ENCODE assay signal across 24 cellular contexts in genomic region chr22:20951932-20952380, GRCh38. TPM values are rescaled to one million over a fixed set of nuclear protein-coding genes. Genes with fewer than 3 reads are reported as not detected.
DNase-seq lines count a peak whose midpoint lies in the region; ATAC-seq and TF ChIP-seq lines count a peak whose summit lies in the region.
"Had no signal": no experiment of that assay in that cellular context is flagged by ENCODE, and none has a peak within 500 bp of the region (broad histone marks: within the 10 kb centered on the region; RNA-seq: fewer than 3 reads in every experiment).

No MANE protein-coding gene starts in this region.

- TF ChIP-seq CTCF in HEK293 (tag by site-specific recombination; IDR thresholded peaks at IDR 0.05): no peak
- TF ChIP-seq CTCF in colonic mucosa (IDR thresholded peaks at IDR 0.05): peak; percentile 28
- peak; percentile 1 for TF ChIP-seq CTCF in liver (IDR thresholded peaks at IDR 0.05; ENCODE audit: low read depth, low read length, missing input control)

- no peaks in the 10 kb centered on the region for H3K27me3 ChIP-seq in colonic mucosa
- no peaks in the 10 kb centered on the region for H3K27me3 ChIP-seq in liver (ENCODE audit: control insufficient read depth in 4 of 4, insufficient read depth in 4 of 4, low read length in 3 of 4)
- H3K27me3 ChIP-seq: vagina had no signal

- peaks cover 14% of the 10 kb centered on the region for H3K4me1 Mint-ChIP-seq in activated CD8-positive, alpha-beta memory T cell treated with anti-CD3 and anti-CD28 coated beads, Interleukin-2, amount 10 ng/mL, durations not matched to agents 7 days and 5 days
- H3K4me1 Mint-ChIP-seq in activated naive CD8-positive, alpha-beta T cell treated with anti-CD3 and anti-CD28 coated beads for 36 hours: peaks cover 20% of the 10 kb centered on the region
- H3K4me1 Mint-ChIP-seq in activated CD4-positive, alpha-beta T cell treated with anti-CD3 and anti-CD28 coated beads, Interleukin-2, amount 10 ng/mL, durations not matched to agents 7 days and 5 days: peaks cover 26% of the 10 kb centered on the region

- H3K36me3 ChIP-seq in HEK293 (ENCODE audit: control insufficient read depth in 2 of 2, insufficient read depth in 1 of 2, low read length in 2 of 2) (peaks cover 5 to 64% of the 10 kb centered on the region in 2 experiments; a peak in 2 of 3 replicates), colonic mucosa (no peaks in the 10 kb centered on the region), liver (ENCODE audit: control insufficient read depth in 4 of 4, insufficient read depth in 3 of 4, low read depth in 1 of 4, low read length in 3 of 4) (peaks cover 0 to 13% (median 6%) of the 10 kb centered on the region in 4 donors)

- H3K4me1 ChIP-seq in HEK293 (ENCODE audit: control insufficient read depth, insufficient read depth, low read length) (no peaks in the 10 kb centered on the region), colonic mucosa (peaks cover 23% of the 10 kb centered on the region), liver (ENCODE audit: control insufficient read depth in 4 of 4, insufficient read depth in 4 of 4, low read length in 3 of 4) (peaks cover 23 to 76% (median 58%) of the 10 kb centered on the region in 4 donors)

- DNase-seq in colonic mucosa: peak; percentile 55
- DNase-seq in renal cortical epithelial cell (ENCODE audit: low read depth): peak; percentile 38
- DNase-seq in activated CD8-positive, alpha-beta memory T cell treated with anti-CD3 and anti-CD28 coated beads, Interleukin-2, amount 10 ng/mL, durations not matched to agents 7 days and 5 days: no peak
- DNase-seq in activated naive CD8-positive, alpha-beta T cell treated with anti-CD3 and anti-CD28 coated beads for 36 hours: no peak
- DNase-seq in activated CD4-positive, alpha-beta T cell treated with anti-CD3 and anti-CD28 coated beads, Interleukin-2, amount 10 ng/mL, durations not matched to agents 7 days and 5 days: no peak
- DNase-seq: activated CD8-positive, alpha-beta memory T cell treated with anti-CD3 and anti-CD28 coated beads for 24 hours; activated naive CD4-positive, alpha-beta T cell treated with anti-CD3 and anti-CD28 coated beads, Interleukin-2, amount 10 ng/mL, durations not matched to agents 7 days and 5 days; activated T-cell treated with anti-CD3 and anti-CD28 coated beads, Interleukin-2, amount 50 U/mL, for 72 hours; CD4-positive, CD25-positive, alpha-beta regulatory T cell; central memory CD4-positive, alpha-beta T cell; effector CD4-positive, alpha-beta T cell; GDM1; islet precursor cell; mammary epithelial cell; naive thymus-derived CD4-positive, alpha-beta T cell; NCI-H526 treated with DMSO at 0.1 percent for 48 hours; Right ventricle myocardium superior had no signal

- no peak overlapping the region for H3K4me3 Mint-ChIP-seq in activated CD8-positive, alpha-beta memory T cell treated with anti-CD3 and anti-CD28 coated beads, Interleukin-2, amount 10 ng/mL, durations not matched to agents 7 days and 5 days
- H3K4me3 Mint-ChIP-seq in activated naive CD8-positive, alpha-beta T cell treated with anti-CD3 and anti-CD28 coated beads for 36 hours: no peak overlapping the region
- H3K4me3 Mint-ChIP-seq in activated CD4-positive, alpha-beta T cell treated with anti-CD3 and anti-CD28 coated beads, Interleukin-2, amount 10 ng/mL, durations not matched to agents 7 days and 5 days: no peak overlapping the region
- H3K4me3 Mint-ChIP-seq: activated naive CD4-positive, alpha-beta T cell treated with anti-CD3 and anti-CD28 coated beads, Interleukin-2, amount 10 ng/mL, durations not matched to agents 7 days and 5 days; activated T-cell treated with anti-CD3 and anti-CD28 coated beads, Interleukin-2, amount 50 U/mL, for 72 hours; naive thymus-derived CD4-positive, alpha-beta T cell had no signal

- H3K27ac ChIP-seq in HEK293 (ENCODE audit: extremely low read depth, low read depth, low read length) (0 out of 2 replicates have a peak overlapping the region, but pooled peaks have one; percentile 7), colonic mucosa (peak overlapping the region; percentile 78), liver (ENCODE audit: low read depth in 1 of 2, low read length in 2 of 2) (peak overlapping the region; percentile 67)
- H3K27ac ChIP-seq: KMS-11 had no signal

- no peak for ATAC-seq in activated CD8-positive, alpha-beta memory T cell treated with anti-CD3 and anti-CD28 coated beads, Interleukin-2, amount 10 ng/mL, durations not matched to agents 7 days and 5 days
- no peak for ATAC-seq in GM19467 (IDR thresholded peaks at IDR 0.05; ENCODE audit: unreplicated experiment)
- ATAC-seq: activated T-cell treated with anti-CD3 and anti-CD28 coated beads, Interleukin-2, amount 50 U/mL, for 72 hours; esophagus mucosa; HCT116; naive thymus-derived CD4-positive, alpha-beta T cell had no signal

- POLR2A ChIA-PET in HEK293 (lab: Yijun Ruan, JAX): interaction anchor here (1.3 kb wide), 1 partner anchor 30 kb away, joined by 4 read pairs; the partner anchor contains the start of gene LZTR1
- POLR2A ChIA-PET in activated CD4-positive, alpha-beta T cell treated with anti-CD3 and anti-CD28 coated beads, Interleukin-2, amount 10 ng/mL, durations not matched to agents 7 days and 5 days (lab: Charles Lee): no interaction called here

- peaks cover 31% of the 10 kb centered on the region for H3K36me3 Mint-ChIP-seq in activated CD8-positive, alpha-beta memory T cell treated with anti-CD3 and anti-CD28 coated beads, Interleukin-2, amount 10 ng/mL, durations not matched to agents 7 days and 5 days
- peaks cover 28% of the 10 kb centered on the region for H3K36me3 Mint-ChIP-seq in activated naive CD8-positive, alpha-beta T cell treated with anti-CD3 and anti-CD28 coated beads for 36 hours
- H3K36me3 Mint-ChIP-seq in activated CD4-positive, alpha-beta T cell treated with anti-CD3 and anti-CD28 coated beads, Interleukin-2, amount 10 ng/mL, durations not matched to agents 7 days and 5 days (ENCODE audit: low read depth): peaks cover 39% of the 10 kb centered on the region

- H3K9me3 Mint-ChIP-seq in activated CD8-positive, alpha-beta memory T cell treated with anti-CD3 and anti-CD28 coated beads, Interleukin-2, amount 10 ng/mL, durations not matched to agents 7 days and 5 days (ENCODE audit: low read depth): no peaks in the 10 kb centered on the region
- no peaks in the 10 kb centered on the region for H3K9me3 Mint-ChIP-seq in activated naive CD8-positive, alpha-beta T cell treated with anti-CD3 and anti-CD28 coated beads for 36 hours
- H3K9me3 Mint-ChIP-seq in activated CD4-positive, alpha-beta T cell treated with anti-CD3 and anti-CD28 coated beads, Interleukin-2, amount 10 ng/mL, durations not matched to agents 7 days and 5 days: no peaks in the 10 kb centered on the region
- H3K9me3 Mint-ChIP-seq: activated naive CD4-positive, alpha-beta T cell treated with anti-CD3 and anti-CD28 coated beads, Interleukin-2, amount 10 ng/mL, durations not matched to agents 7 days and 5 days; activated T-cell treated with anti-CD3 and anti-CD28 coated beads, Interleukin-2, amount 50 U/mL, for 72 hours; CD4-positive, CD25-positive, alpha-beta regulatory T cell had no signal

- no peak overlapping the region for H3K27ac Mint-ChIP-seq in activated CD8-positive, alpha-beta memory T cell treated with anti-CD3 and anti-CD28 coated beads, Interleukin-2, amount 10 ng/mL, durations not matched to agents 7 days and 5 days
- no peak overlapping the region for H3K27ac Mint-ChIP-seq in activated naive CD8-positive, alpha-beta T cell treated with anti-CD3 and anti-CD28 coated beads for 36 hours
- no peak overlapping the region for H3K27ac Mint-ChIP-seq in activated CD4-positive, alpha-beta T cell treated with anti-CD3 and anti-CD28 coated beads, Interleukin-2, amount 10 ng/mL, durations not matched to agents 7 days and 5 days
- H3K27ac Mint-ChIP-seq: activated naive CD4-positive, alpha-beta T cell treated with anti-CD3 and anti-CD28 coated beads, Interleukin-2, amount 10 ng/mL, durations not matched to agents 7 days and 5 days; activated T-cell treated with anti-CD3 and anti-CD28 coated beads, Interleukin-2, amount 50 U/mL, for 72 hours; CD4-positive, CD25-positive, alpha-beta regulatory T cell; naive thymus-derived CD4-positive, alpha-beta T cell had no signal

- peak overlapping the region in 1 of 2 donors; percentile 73 for H3K9ac ChIP-seq in colonic mucosa (ENCODE audit: low read depth in 2 of 2, low read length in 2 of 2)
- no peak overlapping the region for H3K9ac ChIP-seq in liver (ENCODE audit: low read depth in 1 of 2, low read length in 2 of 2)
- H3K9ac ChIP-seq: KMS-11 had no signal

- H3K27me3 Mint-ChIP-seq in activated CD8-positive, alpha-beta memory T cell treated with anti-CD3 and anti-CD28 coated beads, Interleukin-2, amount 10 ng/mL, durations not matched to agents 7 days and 5 days: peaks cover 7% of the 10 kb centered on the region
- H3K27me3 Mint-ChIP-seq in activated naive CD8-positive, alpha-beta T cell treated with anti-CD3 and anti-CD28 coated beads for 36 hours: peaks cover 7% of the 10 kb centered on the region
- H3K27me3 Mint-ChIP-seq in activated CD4-positive, alpha-beta T cell treated with anti-CD3 and anti-CD28 coated beads, Interleukin-2, amount 10 ng/mL, durations not matched to agents 7 days and 5 days: peaks cover 9% of the 10 kb centered on the region

- CTCF ChIA-PET in HEK293 (lab: Yijun Ruan, JAX): interaction anchor here (1.5 to 2.3 kb wide), 2 partner anchors 10 to 66 kb away, joined by 5 to 9 read pairs; no protein-coding TSS in a partner anchor
- CTCF ChIA-PET in activated CD8-positive, alpha-beta memory T cell treated with anti-CD3 and anti-CD28 coated beads, Interleukin-2, amount 10 ng/mL, durations not matched to agents 7 days and 5 days (lab: Charles Lee): interaction anchor here (1.3 to 1.6 kb wide), 2 partner anchors 10 to 30 kb away, joined by 3 to 4 read pairs; partner anchors contain the start of gene LZTR1
- CTCF ChIA-PET in activated CD4-positive, alpha-beta T cell treated with anti-CD3 and anti-CD28 coated beads, Interleukin-2, amount 10 ng/mL, durations not matched to agents 7 days and 5 days (lab: Charles Lee): interaction anchor here (1.0 kb wide), 1 partner anchor 18 kb away, joined by 3 read pairs; no protein-coding TSS in a partner anchor

- TF ChIP-seq RAD21 in liver (IDR thresholded peaks at IDR 0.05): no peak

- WGBS in liver: 65% methylated on average over 8 of the region's 8 CpGs

- H3K9me3 ChIP-seq in HEK293 (ENCODE audit: control insufficient read depth, insufficient read depth, low read depth, low read length) (no peaks in the 10 kb centered on the region), colonic mucosa (no peaks in the 10 kb centered on the region), liver (ENCODE audit: control insufficient read depth in 4 of 4, low read length in 3 of 4) (no peaks in the 10 kb centered on the region)
- H3K9me3 ChIP-seq: vagina had no signal

- intact Hi-C loops in colonic mucosa (cut with DNase I): loop anchor here (5.0 kb wide), 1 partner anchor 35 kb away; the partner anchor contains the start of gene CRKL

- H3K4me3 ChIP-seq in HEK293 (ENCODE audit: low read depth, low read length) (no peak overlapping the region), colonic mucosa (no peak overlapping the region), liver (ENCODE audit: low read depth in 1 of 3, low read length in 3 of 3) (no peak overlapping the region)
- H3K4me3 ChIP-seq: vagina had no signal

RNA-seq across cellular contexts. Expression of gene AIFM3, which starts 15.1 kb away (rescaled TPM):
- total RNA-seq in colonic mucosa (100 to 1,000 TPM in 1 of 2 donors, 10 to 100 TPM in 1; 76.9 to 156 TPM), liver (under 1 TPM; 0.51 to 0.75 TPM), renal cortical epithelial cell (0.17 and 0.99 TPM in 2 replicates)
- 1 to 10 TPM in 1 of 2 donors, under 1 TPM in 1; 0.38 to 1.1 TPM for polyA plus RNA-seq in liver
- total RNA-seq in activated CD8-positive, alpha-beta memory T cell treated with anti-CD3 and anti-CD28 coated beads, Interleukin-2, amount 10 ng/mL, durations not matched to agents 7 days and 5 days: under 1 TPM; 0.66 to 0.67 TPM
- total RNA-seq in activated naive CD8-positive, alpha-beta T cell treated with anti-CD3 and anti-CD28 coated beads for 36 hours: under 1 TPM in 1 of 2 experiments, not detected in 1; 0.14 TPM
- total RNA-seq in activated CD4-positive, alpha-beta T cell treated with anti-CD3 and anti-CD28 coated beads, Interleukin-2, amount 10 ng/mL, durations not matched to agents 7 days and 5 days: under 1 TPM in 1 of 2 experiments, not detected in 1; 0.25 TPM
- total RNA-seq: vagina had no signal
- polyA plus RNA-seq: CD4-positive, CD25-positive, alpha-beta regulatory T cell had no signal

RNA-seq across cellular contexts. Expression of gene LZTR1, which starts 30.1 kb away (rescaled TPM):
- total RNA-seq in colonic mucosa (10 to 100 TPM; 31.6 to 61.7 TPM), liver (10 to 100 TPM; 11.1 to 32.5 TPM), renal cortical epithelial cell (28.7 and 63.5 TPM in 2 replicates)
- polyA plus RNA-seq in liver: 10 to 100 TPM in 1 of 2 donors, 1 to 10 TPM in 1; 7.9 to 15.3 TPM
- total RNA-seq in activated CD8-positive, alpha-beta memory T cell treated with anti-CD3 and anti-CD28 coated beads, Interleukin-2, amount 10 ng/mL, durations not matched to agents 7 days and 5 days: 10 to 100 TPM; 69.3 to 78.0 TPM
- total RNA-seq in activated naive CD8-positive, alpha-beta T cell treated with anti-CD3 and anti-CD28 coated beads for 36 hours: 10 to 100 TPM; 32.4 to 39.2 TPM
- total RNA-seq in activated CD4-positive, alpha-beta T cell treated with anti-CD3 and anti-CD28 coated beads, Interleukin-2, amount 10 ng/mL, durations not matched to agents 7 days and 5 days: 10 to 100 TPM; 62.0 to 66.4 TPM

RNA-seq across cellular contexts. Expression of gene CRKL, which starts 34.7 kb away (rescaled TPM):
- total RNA-seq in colonic mucosa (10 to 100 TPM; 63.6 to 82.5 TPM), liver (10 to 100 TPM; 30.0 to 45.5 TPM), renal cortical epithelial cell (48.1 and 66.8 TPM in 2 replicates)
- polyA plus RNA-seq in liver: 10 to 100 TPM; 12.0 to 15.2 TPM
- 10 to 100 TPM; 89.5 to 90.8 TPM for total RNA-seq in activated CD8-positive, alpha-beta memory T cell treated with anti-CD3 and anti-CD28 coated beads, Interleukin-2, amount 10 ng/mL, durations not matched to agents 7 days and 5 days
- total RNA-seq in activated naive CD8-positive, alpha-beta T cell treated with anti-CD3 and anti-CD28 coated beads for 36 hours: 10 to 100 TPM; 82.1 to 82.2 TPM
- 10 to 100 TPM; 82.2 to 87.2 TPM for total RNA-seq in activated CD4-positive, alpha-beta T cell treated with anti-CD3 and anti-CD28 coated beads, Interleukin-2, amount 10 ng/mL, durations not matched to agents 7 days and 5 days

RNA-seq across cellular contexts. Expression of gene THAP7, which starts 50.0 kb away (rescaled TPM):
- total RNA-seq in colonic mucosa (10 to 100 TPM; 12.9 to 23.3 TPM), liver (10 to 100 TPM; 10.4 to 18.3 TPM), renal cortical epithelial cell (11.4 and 16.3 TPM in 2 replicates)
- polyA plus RNA-seq in liver: 10 to 100 TPM; 20.6 to 21.9 TPM
- 10 to 100 TPM; 25.9 to 28.7 TPM for total RNA-seq in activated CD8-positive, alpha-beta memory T cell treated with anti-CD3 and anti-CD28 coated beads, Interleukin-2, amount 10 ng/mL, durations not matched to agents 7 days and 5 days
- total RNA-seq in activated naive CD8-positive, alpha-beta T cell treated with anti-CD3 and anti-CD28 coated beads for 36 hours: 10 to 100 TPM; 34.3 to 34.5 TPM
- 10 to 100 TPM; 29.1 to 29.8 TPM for total RNA-seq in activated CD4-positive, alpha-beta T cell treated with anti-CD3 and anti-CD28 coated beads, Interleukin-2, amount 10 ng/mL, durations not matched to agents 7 days and 5 days

Comparison
In these comparisons a context has a peak if more than half of its experiments do, and no peak if none do; other contexts are left out.
1. H3K27ac ChIP-seq: peak in every context shown above with its lines; median percentile 78 in colonic mucosa; 67 in liver; 7 in HEK293.
2. DNase-seq: peak in colonic mucosa (single experiment) and renal cortical epithelial cell (single experiment); none in activated CD8-positive, alpha-beta memory T cell treated with anti-CD3 and anti-CD28 coated beads, Interleukin-2, amount 10 ng/mL, durations not matched to agents 7 days and 5 days (single experiment), activated naive CD8-positive, alpha-beta T cell treated with anti-CD3 and anti-CD28 coated beads for 36 hours (single experiment) and activated CD4-positive, alpha-beta T cell treated with anti-CD3 and anti-CD28 coated beads, Interleukin-2, amount 10 ng/mL, durations not matched to agents 7 days and 5 days (single experiment).
3. RNA of gene AIFM3, which starts 15.1 kb away (total RNA-seq): 76.9 to 156 TPM in colonic mucosa; 0.17 to 0.99 TPM in renal cortical epithelial cell, 0.51 to 0.75 TPM in liver, 0.66 to 0.67 TPM in activated CD8-positive, alpha-beta memory T cell treated with anti-CD3 and anti-CD28 coated beads, Interleukin-2, amount 10 ng/mL, durations not matched to agents 7 days and 5 days, 0.25 TPM in activated CD4-positive, alpha-beta T cell treated with anti-CD3 and anti-CD28 coated beads, Interleukin-2, amount 10 ng/mL, durations not matched to agents 7 days and 5 days and 0.14 TPM in activated naive CD8-positive, alpha-beta T cell treated with anti-CD3 and anti-CD28 coated beads for 36 hours; every median in the first group is over 10 times any median in the second.